In genomic region chr2:168211664-168212163, GRCh38 we compare ENCODE assay signal across 8 cellular contexts. TPM values are rescaled to one million over a fixed set of nuclear protein-coding genes. Genes with fewer than 3 reads are reported as not detected.
DNase-seq lines count a peak whose midpoint lies in the region; ATAC-seq and TF ChIP-seq lines count a peak whose summit lies in the region.

No MANE protein-coding gene starts in this region.

- H3K4me3 ChIP-seq in PC-9 (no peak overlapping the region; the same call in 1 of the 2 replicates), gastroesophageal sphincter (no peak overlapping the region), upper lobe of left lung (peak overlapping the region in 1 of 4 donors; percentile 42)

- WGBS in gastroesophageal sphincter (ENCODE audit: low coverage in 1 of 2), 2 donors = 20 to 69% methylated on average over 5 of the region's 5 CpGs
- 43 to 66% methylated on average over 5 of the region's 5 CpGs for WGBS in upper lobe of left lung, 2 donors

- CTCF ChIA-PET in PC-9 (lab: Charles Lee) = interaction anchor here (0.6 kb wide), 1 partner anchor 94 kb away, joined by 7 read pairs; no protein-coding TSS in a partner anchor

- ATAC-seq in gastroesophageal sphincter (peak; percentile 54), upper lobe of left lung (ENCODE audit: low FRiP score in 2 of 2) (peak; percentile 27 to 32)

- H3K79me2 ChIP-seq in PC-9 (ENCODE audit: low read depth) = peaks cover 56% of the 10 kb centered on the region

- TF ChIP-seq CTCF in PC-9 (conservative IDR thresholded peaks at IDR 0.05) (no peak), gastroesophageal sphincter (IDR thresholded peaks at IDR 0.05) (no peak), upper lobe of left lung (IDR thresholded peaks at IDR 0.05) (no peak)

- H3K9me3 ChIP-seq in PC-9 (ENCODE audit: insufficient read depth, low read depth) (no peaks in the 10 kb centered on the region), gastroesophageal sphincter (no peaks in the 10 kb centered on the region), upper lobe of left lung (no peaks in the 10 kb centered on the region)

- H3K36me3 ChIP-seq in PC-9 (ENCODE audit: low read depth) (peaks cover 5% of the 10 kb centered on the region; the same call in 1 of the 2 replicates), gastroesophageal sphincter (no peaks in the 10 kb centered on the region), upper lobe of left lung (no peaks in the 10 kb centered on the region)

- H3K27me3 ChIP-seq in PC-9 (ENCODE audit: insufficient read depth, low read depth) (no peaks in the 10 kb centered on the region), gastroesophageal sphincter (no peaks in the 10 kb centered on the region), upper lobe of left lung (no peaks in the 10 kb centered on the region)

- H3F3A ChIP-seq in PC-9 (ENCODE audit: insufficient read depth, low read depth) = peaks cover 29% of the 10 kb centered on the region

- TF ChIP-seq POLR2A in gastroesophageal sphincter (IDR thresholded peaks at IDR 0.05) (no peak), upper lobe of left lung (IDR thresholded peaks at IDR 0.05) (no peak)

- TSS peak; percentile 83 for BruUV-seq in PC-9 (replicated peaks; lab: Mats Ljungman, UMichigan)

- H4K20me1 ChIP-seq in PC-9 (ENCODE audit: insufficient read depth) = no peaks in the 10 kb centered on the region

- no peaks in the 10 kb centered on the region for H3K9me2 ChIP-seq in PC-9 (ENCODE audit: insufficient read depth)

- intact Hi-C loops in PC-9 (cut with micrococcal nuclease; ENCODE audit: unreplicated experiment) = loop anchor here (2.0 to 10.0 kb wide), 3 partner anchors 19 to 1977 kb away; partner anchors contain the start of gene STK39

- H2AFZ ChIP-seq in PC-9 = no peak overlapping the region

- POLR2A ChIA-PET in PC-9 (lab: Charles Lee; ENCODE audit: unreplicated experiment) = no interaction called here

- H3K27ac ChIP-seq in PC-9 (peak overlapping the region; percentile 99), gastroesophageal sphincter (peak overlapping the region in 3 of 4 donors; percentile 61 to 78 (median 70)), upper lobe of left lung (peak overlapping the region in 3 of 4 donors; percentile 46 to 74 (median 65))

- H3K4me1 ChIP-seq in PC-9 (replicated peaks; ENCODE audit: insufficient read depth) (peaks cover 54% of the 10 kb centered on the region), gastroesophageal sphincter (peaks cover 10 to 64% (median 11%) of the 10 kb centered on the region in 3 donors), upper lobe of left lung (peaks cover 10 to 26% (median 23%) of the 10 kb centered on the region in 4 donors)

- peak; percentile 30 for DNase-seq in stimulated activated CD4-positive, alpha-beta T cell treated with anti-CD3 and anti-CD28 coated beads, Interleukin-12 subunit alpha, Interleukin-12 subunit beta, amount 100 ng/mL, for 4 hours
- DNase-seq in stimulated activated CD4-positive, alpha-beta T cell treated with anti-CD3 and anti-CD28 coated beads, Interleukin-2, amount 100 ng/mL, for 48 hours = no peak
- DNase-seq in PC-9 (no peak), upper lobe of left lung (no peak), epidermal melanocyte (ENCODE audit: insufficient read length, low spot score) (no peak), HCEC 1CT (no peak), NCI-H1930 (lab: John Stamatoyannopoulos, UW) (no peak)

- H3K4me2 ChIP-seq in PC-9 = peak overlapping the region; percentile 72

- TF ChIP-seq EP300 in gastroesophageal sphincter (IDR thresholded peaks at IDR 0.05) (no peak), upper lobe of left lung (IDR thresholded peaks at IDR 0.05) (no peak)

RNA-seq across cellular contexts. Expression of gene STK39, which starts 35.7 kb away (rescaled TPM):
- total RNA-seq in PC-9 (2021) (14.5 and 18.6 TPM in 2 replicates), gastroesophageal sphincter (10 to 100 TPM; 35.3 to 58.0 (median 47.0) TPM), upper lobe of left lung (10 to 100 TPM in 4 of 6 donors, 1 to 10 TPM in 2; 7.9 to 18.8 (median 12.1) TPM)
